ENCODE assay signal across 20 cellular contexts in genomic region chr10:131870831-131871672, GRCh38. TPM values are rescaled to one million over a fixed set of nuclear protein-coding genes. Genes with fewer than 3 reads are reported as not detected.
DNase-seq lines count a peak whose midpoint lies in the region; ATAC-seq, FAIRE-seq and TF ChIP-seq lines count a peak whose summit lies in the region.
"Had no signal": no experiment of that assay in that cellular context is flagged by ENCODE, and none has a peak within 500 bp of the region (broad histone marks: within the 10 kb centered on the region; RNA-seq: fewer than 3 reads in every experiment).

No MANE protein-coding gene starts in this region.

- WGBS in spleen, 5 donors: 80 to 88% (median 85%) methylated on average over 15 of the region's 15 CpGs

- H3K4me1 ChIP-seq in Panc1 (ENCODE audit: control insufficient read depth, insufficient read depth, low read length) (peaks cover 8% of the 10 kb centered on the region), kidney (ENCODE audit: control insufficient read depth in 1 of 2, insufficient read depth in 1 of 2, low read depth in 1 of 2, low read length in 2 of 2) (no peaks in the 10 kb centered on the region), spleen (peaks cover 0 to 9% (median 6%) of the 10 kb centered on the region in 6 donors)

- POLR2A ChIA-PET in Panc1 (lab: Charles Lee): no interaction called here

- peak; percentile 51 for DNase-seq in NCI-H2171 treated with DMSO at 0.1 percent for 48 hours (lab: John Stamatoyannopoulos, UW)
- DNase-seq in NCI-H2171 (lab: John Stamatoyannopoulos, UW): no peak
- DNase-seq in Panc1 (ENCODE audit: low read depth, low spot score): no peak
- DNase-seq in kidney: peak; percentile 45
- peak; percentile 48 for DNase-seq in spleen
- no peak for DNase-seq in mucosa of gallbladder (ENCODE audit: low spot score)
- DNase-seq in activated CD4-positive, CD25-positive, alpha-beta regulatory T cell (lab: John Stamatoyannopoulos, UW): no peak
- DNase-seq: activated CD4-positive, alpha-beta T cell treated with anti-CD3 and anti-CD28 coated beads, Interleukin-2, amount 50 U/mL, for 48 hours; activated naive CD4-positive, alpha-beta T cell treated with anti-CD3 and anti-CD28 coated beads, Interleukin-2, amount 10 ng/mL, durations not matched to agents 7 days and 5 days; DND-41; effector CD4-positive, alpha-beta T cell; glutamatergic neuron; HCEC 1CT; NCI-H1694; thyroid gland had no signal

- CTCF ChIA-PET in Panc1 (lab: Charles Lee): interaction anchor here (0.9 kb wide), 1 partner anchor 64 kb away, joined by 4 read pairs; no protein-coding TSS in a partner anchor

- H3K4me3 ChIP-seq in Panc1 (ENCODE audit: low read depth in 2 of 2, low read length in 2 of 2): no peak overlapping the region
- H3K4me3 ChIP-seq in kidney (ENCODE audit: low read length in 2 of 2): no peak overlapping the region
- H3K4me3 ChIP-seq in spleen: no peak overlapping the region
- H3K4me3 ChIP-seq: thyroid gland had no signal

- no peak for TF ChIP-seq POLR2A in spleen (IDR thresholded peaks at IDR 0.05)

- intact Hi-C loops in Panc1 (cut with micrococcal nuclease; ENCODE audit: unreplicated experiment) (loop anchor here (10.0 kb wide), 1 partner anchor 1676 kb away; no protein-coding TSS in a partner anchor), kidney (cut with DNase I) (no loop called here), spleen (cut with DNase I; ENCODE audit: low total_unique reads) (loop anchor here (10.0 kb wide), 1 partner anchor 1676 kb away; no protein-coding TSS in a partner anchor)

- H3K9me3 ChIP-seq in Panc1 (ENCODE audit: control insufficient read depth, insufficient read depth, low read depth, low read length) (no peaks in the 10 kb centered on the region), kidney (ENCODE audit: control insufficient read depth in 1 of 2, low read length in 2 of 2) (no peaks in the 10 kb centered on the region), spleen (no peaks in the 10 kb centered on the region)
- H3K9me3 ChIP-seq: thyroid gland had no signal

- H3K27me3 ChIP-seq in Panc1 (ENCODE audit: control insufficient read depth, insufficient read depth, low read length) (peaks cover 8% of the 10 kb centered on the region), spleen (replicated peaks in 1 of 7) (peaks cover 0 to 40% (median 11%) of the 10 kb centered on the region in 7 donors)
- H3K27me3 ChIP-seq: thyroid gland had no signal

- H3K27ac ChIP-seq in Panc1 (ENCODE audit: low read length): no peak overlapping the region
- H3K27ac ChIP-seq in kidney (ENCODE audit: low read depth in 2 of 2, low read length in 2 of 2): no peak overlapping the region
- H3K27ac ChIP-seq in spleen: no peak overlapping the region
- H3K27ac ChIP-seq: thyroid gland had no signal

- in situ Hi-C loops in Panc1 (cut with HindIII; ENCODE audit: low pct_unique_long_range_greater_than_20kb, low sequenced_read_pairs): no loop called here

- no peak for FAIRE-seq in kidney (lab: Jason Lieb, UNC)
- FAIRE-seq: A204.1, colon, keratinocyte had no signal

- TF ChIP-seq CTCF in Panc1 (IDR thresholded peaks at IDR 0.05) (no peak), kidney (IDR thresholded peaks at IDR 0.05; ENCODE audit: borderline replicate concordance, extremely low read depth, insufficient read depth) (no peak), spleen (IDR thresholded peaks at IDR 0.05 in 8 of 11, conservative IDR thresholded peaks at IDR 0.05 in 3 of 11) (no peak)

- ATAC-seq in Panc1: peak; percentile 13; the same call in 1 of the 2 replicates
- no peak for ATAC-seq in HG03442 (IDR thresholded peaks at IDR 0.05; ENCODE audit: unreplicated experiment)
- ATAC-seq: WTC11 had no signal

- no TSS peak for BruUV-seq in Panc1 (replicated peaks; lab: Mats Ljungman, UMichigan)

- H3K36me3 ChIP-seq in Panc1 (ENCODE audit: control insufficient read depth, insufficient read depth, low read length) (no peaks in the 10 kb centered on the region), kidney (ENCODE audit: control insufficient read depth in 1 of 2, insufficient read depth in 2 of 2, low read length in 2 of 2) (no peaks in the 10 kb centered on the region), spleen (no peaks in the 10 kb centered on the region)
- H3K36me3 ChIP-seq: thyroid gland had no signal

- H3K9ac ChIP-seq in kidney (ENCODE audit: low read length in 2 of 2): no peak overlapping the region

RNA-seq across cellular contexts. Expression of gene PPP2R2D, which starts 29.8 kb away (rescaled TPM):
- total RNA-seq in Panc1 (2021; ENCODE audit: unreplicated experiment): 41.0 TPM
- 37.4 TPM for polyA plus RNA-seq in Panc1 (2012; ENCODE audit: insufficient read length)
- 28.3 TPM for total RNA-seq in kidney
- polyA plus RNA-seq in kidney (ENCODE audit: insufficient read depth, low read depth, low replicate concordance): 34.8 TPM
- total RNA-seq in spleen: 10 to 100 TPM; 28.0 to 41.2 (median 35.3) TPM
- polyA plus RNA-seq in spleen: 10 to 100 TPM; 15.6 to 21.0 (median 17.3) TPM
- 28.1 TPM for total RNA-seq in mucosa of gallbladder

Comparison
In these comparisons a context has a peak if more than half of its experiments do, and no peak if none do; other contexts are left out.
1. DNase-seq: peak in NCI-H2171 treated with DMSO at 0.1 percent for 48 hours (single experiment), kidney (single experiment) and spleen (single experiment); none in NCI-H2171 (single experiment), Panc1 (single experiment), mucosa of gallbladder (single experiment) and activated CD4-positive, CD25-positive, alpha-beta regulatory T cell (0 of 4).